Comparison of ENCODE assay signal across 7 cellular contexts in the genomic region with DNA sequence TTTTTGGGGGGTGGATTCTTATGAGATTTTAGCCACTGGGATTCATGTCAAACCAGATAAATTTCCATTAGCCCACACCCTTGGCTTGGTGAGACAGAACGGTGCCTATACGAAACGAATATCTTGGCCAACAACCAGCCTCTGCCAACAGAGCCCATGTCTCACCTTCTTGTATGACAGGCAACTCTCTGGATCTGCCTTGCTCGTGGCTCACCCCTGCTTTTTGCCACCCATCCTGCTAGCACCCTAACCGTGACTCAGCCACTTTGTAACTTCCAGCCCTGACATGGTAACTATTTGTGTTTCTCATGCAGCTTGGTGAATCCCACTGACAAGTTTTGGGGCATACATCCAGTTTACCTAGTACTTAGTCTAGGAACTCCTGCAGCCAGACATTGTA.
"Had no signal": no experiment of that assay in that cellular context is flagged by ENCODE, and none has a peak within 500 bp of the region (broad histone marks: within the 10 kb centered on the region; RNA-seq: fewer than 3 reads in every experiment).

No MANE protein-coding gene starts in this region.

- H3K4me2 ChIP-seq: GM23338 had no signal

- H3K4me3 ChIP-seq: GM23338 had no signal

- H2AFZ ChIP-seq: GM23338 had no signal

- H3K4me1 Mint-ChIP-seq: GM23338, H9 had no signal

- H3K4me3 Mint-ChIP-seq: GM23338, H9 had no signal

- FAIRE-seq: H1, H54, HTR-8/SVneo had no signal

- H3K27ac Mint-ChIP-seq: GM23338, H9 had no signal

- ATAC-seq: GM23338 had no signal

- DNase-seq: H9, HCEC 1CT, IMR-90 had no signal
